8 cellular contexts compared by ENCODE assay signal in genomic region chr19:44401108-44401786, GRCh38. TPM values are rescaled to one million over a fixed set of nuclear protein-coding genes. Genes with fewer than 3 reads are reported as not detected.
DNase-seq lines count a peak whose midpoint lies in the region; ATAC-seq, FAIRE-seq and TF ChIP-seq lines count a peak whose summit lies in the region.

Gene ZNF285 (minus strand): TSS chr19:44401608. CDS start chr19:44397213, 4,395 bp downstream.

- peak within 1 kb of the TSS; percentile 65 for H3K9ac ChIP-seq in astrocyte (ENCODE audit: low read length)

- H3K36me3 ChIP-seq in astrocyte (ENCODE audit: insufficient read depth, low read length), result no peaks in the 10 kb centered on the region

- H3K27me3 Mint-ChIP-seq in astrocyte (ENCODE audit: low read depth, unreplicated experiment), result peaks cover 6% of the 10 kb centered on the region

- H3K27me3 ChIP-seq in astrocyte (ENCODE audit: insufficient read depth, low read length), result no peaks in the 10 kb centered on the region

- H3K27ac Mint-ChIP-seq in astrocyte (ENCODE audit: unreplicated experiment), result peak within 1 kb of the TSS; percentile 47

- CTCF ChIA-PET in RWPE1 (lab: Yijun Ruan, JAX), result no interaction called here

- no peaks in the 10 kb centered on the region for H4K20me1 ChIP-seq in astrocyte (ENCODE audit: insufficient read depth, low read length)

- no peaks in the 10 kb centered on the region for H3K79me2 ChIP-seq in astrocyte (ENCODE audit: insufficient read depth, low read length)

- ATAC-seq in HG03045 (IDR thresholded peaks at IDR 0.05; ENCODE audit: unreplicated experiment), result no peak

- no peaks in the 10 kb centered on the region for H3K4me1 ChIP-seq in astrocyte (ENCODE audit: insufficient read depth, low read length)

- POLR2A ChIA-PET in RWPE1 (lab: Yijun Ruan, JAX; ENCODE audit: low non-redundant PET), result no interaction called here

- DNase-seq in GM13977 (ENCODE audit: low spot score) (peak; percentile 75), RWPE1 (ENCODE audit: low spot score) (peak; percentile 92), astrocyte (ENCODE audit: low read depth) (peak; percentile 95), hepatic stellate cell (ENCODE audit: low spot score) (peak; percentile 96), retina (peak; percentile 93), NCI-H2081 (lab: John Stamatoyannopoulos, UW) (no peak), COR-L47 (lab: John Stamatoyannopoulos, UW) (no peak)

- FAIRE-seq in astrocyte (lab: Jason Lieb, UNC), result peak; percentile 13

- H2AFZ ChIP-seq in astrocyte (ENCODE audit: low read depth, low read length), result peak within 1 kb of the TSS; percentile 98

- H3K4me2 ChIP-seq in astrocyte (ENCODE audit: low read length), result peak within 1 kb of the TSS; percentile 95

- H3K4me3 Mint-ChIP-seq in astrocyte (ENCODE audit: unreplicated experiment), result peak within 1 kb of the TSS; percentile 94

- TF ChIP-seq CTCF in GM13977 (IDR thresholded peaks at IDR 0.05; ENCODE audit: extremely low read depth, insufficient read depth, missing control alignments) (no peak), RWPE1 (conservative IDR thresholded peaks at IDR 0.05; ENCODE audit: low read depth) (no peak), astrocyte (IDR thresholded peaks at IDR 0.05; ENCODE audit: insufficient read depth, low read depth, low read length) (no peak)

- no peaks in the 10 kb centered on the region for H3K4me1 Mint-ChIP-seq in astrocyte (ENCODE audit: low read depth, unreplicated experiment)

- peak within 1 kb of the TSS; percentile 75 for H3K4me3 ChIP-seq in astrocyte (ENCODE audit: insufficient read depth, low read depth, low read length)

- H3K9me3 ChIP-seq in astrocyte (ENCODE audit: insufficient read depth, low read depth, low read length), result no peaks in the 10 kb centered on the region

- H3K36me3 Mint-ChIP-seq in astrocyte (ENCODE audit: low read depth, unreplicated experiment), result peaks cover 5% of the 10 kb centered on the region

- H3K9me3 Mint-ChIP-seq in astrocyte (ENCODE audit: unreplicated experiment), result peaks cover 17% of the 10 kb centered on the region

- in situ Hi-C loops in GM13977 (cut with MboI; ENCODE audit: low pct_unique_long_range_greater_than_20kb, low sequenced_read_pairs, unreplicated experiment), result no loop called here

- peak within 1 kb of the TSS; percentile 53 for H3K27ac ChIP-seq in RWPE1
- H3K27ac ChIP-seq in astrocyte (ENCODE audit: low read depth, low read length), result no peak within 1 kb of the TSS

RNA-seq across cellular contexts. Expression of gene ZNF285, which starts in this region (rescaled TPM):
- 2.1 and 2.9 TPM in 2 replicates for total RNA-seq in astrocyte

Comparison
In these comparisons a context has a peak if more than half of its experiments do, and no peak if none do; other contexts are left out.
1. DNase-seq: peak in GM13977 (single experiment), RWPE1 (single experiment), astrocyte (single experiment), hepatic stellate cell (single experiment) and retina (single experiment); none in NCI-H2081 (0 of 2) and COR-L47 (single experiment).